ENCODE assay signal across 33 cellular contexts in genomic region chr12:68247785-68248184, GRCh38. TPM values are rescaled to one million over a fixed set of nuclear protein-coding genes. Genes with fewer than 3 reads are reported as not detected.
"Had no signal": no experiment of that assay in that cellular context is flagged by ENCODE, and none has a peak within 500 bp of the region (broad histone marks: within the 10 kb centered on the region; RNA-seq: fewer than 3 reads in every experiment).

No MANE protein-coding gene starts in this region.

- H3K27ac ChIP-seq: colonic mucosa, epithelial cell of prostate, esophagus squamous epithelium, gastrocnemius medialis, heart right ventricle, left lung, lower lobe of right lung had no signal

- H3K9me3 ChIP-seq: colonic mucosa, esophagus squamous epithelium, gastrocnemius medialis, heart right ventricle, left lung, lower lobe of right lung, mucosa of descending colon had no signal

- H3K4me3 ChIP-seq: colonic mucosa, esophagus squamous epithelium, gastrocnemius medialis, heart right ventricle, left lung, lower lobe of right lung, mucosa of descending colon had no signal

- FAIRE-seq: islet of Langerhans, keratinocyte had no signal

- ATAC-seq: effector memory CD8-positive, alpha-beta T cell; esophagus mucosa; gastrocnemius medialis; heart right ventricle; left cardiac atrium; left lung; left ventricle myocardium superior; lower lobe of right lung; mucosa of descending colon had no signal

- H3K27ac Mint-ChIP-seq: dendritic cell treated with granulocyte-macrophage colony-stimulating factor and Interleukin-4, amounts not matched to agents 40 ng/mL and 50 ng/mL, for 4 days; endodermal cell; mesothelial cell of epicardium had no signal

- H3K27me3 ChIP-seq: colonic mucosa, gastrocnemius medialis, heart right ventricle, left lung had no signal

- H3K4me3 Mint-ChIP-seq: dendritic cell treated with granulocyte-macrophage colony-stimulating factor and Interleukin-4, amounts not matched to agents 40 ng/mL and 50 ng/mL, for 4 days; effector memory CD8-positive, alpha-beta T cell; endodermal cell; mesothelial cell of epicardium had no signal

- H3K9me3 Mint-ChIP-seq: dendritic cell treated with granulocyte-macrophage colony-stimulating factor and Interleukin-4, amounts not matched to agents 40 ng/mL and 50 ng/mL, for 4 days; effector memory CD8-positive, alpha-beta T cell had no signal

- DNase-seq: colonic mucosa; cortex of kidney; effector CD8-positive, alpha-beta T cell; effector memory CD8-positive, alpha-beta T cell; endodermal cell; erythroblast; esophagus squamous epithelium; foreskin fibroblast; foreskin melanocyte; gastrocnemius medialis; glutamatergic neuron; head of caudate nucleus; heart right ventricle; hippocampal formation; left cardiac atrium; left lung; left ventricle myocardium superior; lower lobe of right lung; mesenchymal stem cell; mucosa of descending colon had no signal

- H3K36me3 ChIP-seq: colonic mucosa, esophagus squamous epithelium, gastrocnemius medialis, heart right ventricle, left lung, lower lobe of right lung had no signal

- H3K4me1 ChIP-seq: colonic mucosa, gastrocnemius medialis, left lung, lower lobe of right lung had no signal

RNA-seq across cellular contexts. Expression of gene IL22, which starts 5.6 kb away (rescaled TPM):
- total RNA-seq: colonic mucosa, dermis microvascular lymphatic vessel endothelial cell, endodermal cell, gastrocnemius medialis, glomerular endothelial cell, heart right ventricle, kidney epithelial cell, left cardiac atrium, left lung, left ventricle myocardium superior, lower leg skin, lower lobe of right lung, lung microvascular endothelial cell, mesenteric fat pad, mesothelial cell of epicardium, mucosa of descending colon, myocyte had no signal
- polyA plus RNA-seq: heart right ventricle, keratinocyte had no signal

RNA-seq across cellular contexts. Expression of gene IL26, which starts 22.2 kb away (rescaled TPM):
- total RNA-seq: colonic mucosa, dermis microvascular lymphatic vessel endothelial cell, endodermal cell, esophagus mucosa, gastrocnemius medialis, glomerular endothelial cell, heart right ventricle, kidney epithelial cell, left cardiac atrium, left lung, left ventricle myocardium superior, lower leg skin, lower lobe of right lung, lung microvascular endothelial cell, mesenteric fat pad, mesothelial cell of epicardium, mucosa of descending colon, myocyte had no signal
- polyA plus RNA-seq: heart right ventricle, keratinocyte had no signal
